23 cellular contexts compared by ENCODE assay signal in genomic region chr13:44651209-44651608, GRCh38.
"Had no signal": no experiment of that assay in that cellular context is flagged by ENCODE, and none has a peak within 500 bp of the region (broad histone marks: within the 10 kb centered on the region; RNA-seq: fewer than 3 reads in every experiment).

No MANE protein-coding gene starts in this region.

- H3K4me1 ChIP-seq: heart right ventricle, tibial nerve, uterus had no signal

- H3K27ac ChIP-seq: coronary artery, esophagus muscularis mucosa, heart right ventricle, right atrium auricular region, tibial nerve, uterus, VCaP had no signal

- H3K27me3 ChIP-seq: esophagus muscularis mucosa, heart right ventricle, right atrium auricular region, tibial nerve, uterus had no signal

- DNase-seq: activated CD4-positive, CD25-positive, alpha-beta regulatory T cell treated with anti-CD3 and anti-CD28 coated beads, Interleukin-2, amount 50 U/mL, for 72 hours; activated gamma-delta T cell treated with Interleukin-2 at 50 U/mL for 16 hours; activated naive CD8-positive, alpha-beta T cell treated with anti-CD3 and anti-CD28 coated beads for 36 hours; central memory CD4-positive, alpha-beta T cell; heart right ventricle; immature natural killer cell; kidney glomerular epithelial cell; left ventricle myocardium superior; mucosa of descending colon; naive B cell; stimulated activated naive CD8-positive, alpha-beta T cell treated with anti-CD3 and anti-CD28 coated beads, Interleukin-15, Interleukin-2, amounts not matched to agents 100 U/mL and 50 U/mL, for 24 hours; substantia nigra; T-helper 2 cell; uterus had no signal

- H3K27ac Mint-ChIP-seq: activated naive CD8-positive, alpha-beta T cell treated with anti-CD3 and anti-CD28 coated beads for 36 hours; activated T-helper 1 cell treated with anti-CD3 and anti-CD28 coated beads, Interleukin-12 subunit alpha, Interleukin-12 subunit beta, Interleukin-2, Interleukin-4 antibody, amounts not matched to agents 30 ng/mL and 10 ng/mL and 1 ng/mL, durations not matched to agents 14 hours and 24 hours and 36 hours; immature natural killer cell; memory B cell had no signal

- H3K9me3 ChIP-seq: esophagus muscularis mucosa, heart right ventricle, mucosa of descending colon, right atrium auricular region, tibial nerve, uterus had no signal

- H3K36me3 Mint-ChIP-seq: activated naive CD8-positive, alpha-beta T cell treated with anti-CD3 and anti-CD28 coated beads for 36 hours; brain; immature natural killer cell; memory B cell; naive B cell had no signal

- H3K4me3 ChIP-seq: coronary artery, esophagus muscularis mucosa, heart right ventricle, mucosa of descending colon, right atrium auricular region, tibial nerve, uterus had no signal

- H3K9me3 Mint-ChIP-seq: activated naive CD8-positive, alpha-beta T cell treated with anti-CD3 and anti-CD28 coated beads for 36 hours; activated T-helper 1 cell treated with anti-CD3 and anti-CD28 coated beads, Interleukin-12 subunit alpha, Interleukin-12 subunit beta, Interleukin-2, Interleukin-4 antibody, amounts not matched to agents 30 ng/mL and 10 ng/mL and 1 ng/mL, durations not matched to agents 14 hours and 24 hours and 36 hours; immature natural killer cell; memory B cell; naive B cell; neural crest cell had no signal

- H3K36me3 ChIP-seq: esophagus muscularis mucosa, heart right ventricle, right atrium auricular region, tibial nerve, uterus had no signal

- H3K4me1 Mint-ChIP-seq: memory B cell, naive B cell had no signal

- ATAC-seq: heart right ventricle; left ventricle myocardium superior; mucosa of descending colon; stimulated activated naive CD8-positive, alpha-beta T cell treated with anti-CD3 and anti-CD28 coated beads, Interleukin-15, Interleukin-2, amounts not matched to agents 100 U/mL and 50 U/mL, for 24 hours had no signal

- H3K4me3 Mint-ChIP-seq: activated naive CD8-positive, alpha-beta T cell treated with anti-CD3 and anti-CD28 coated beads for 36 hours; activated T-helper 1 cell treated with anti-CD3 and anti-CD28 coated beads, Interleukin-12 subunit alpha, Interleukin-12 subunit beta, Interleukin-2, Interleukin-4 antibody, amounts not matched to agents 30 ng/mL and 10 ng/mL and 1 ng/mL, durations not matched to agents 14 hours and 24 hours and 36 hours; brain; immature natural killer cell; memory B cell; naive B cell; neural crest cell had no signal
